1 cellular context compared by ENCODE assay signal in genomic region chr5:55498466-55498865, GRCh38.
A peak's percentile ranks its signal among the peaks of the same experiment; 100 is the strongest.
TF ChIP-seq lines count a peak whose summit lies in the region.

No MANE protein-coding gene starts in this region.

TF ChIP-seq in HepG2, 621 proteins besides CTCF, POLR2A, EP300 and RAD21 (continued from another document):
- peak; percentile 60 for TF ChIP-seq BCL6 (CRISPR knock-in tag; IDR thresholded peaks at IDR 0.05)
- no peak for TF ChIP-seq FOXP1 (IDR thresholded peaks at IDR 0.05)
- TF ChIP-seq FOXP1 (CRISPR knock-in tag; IDR thresholded peaks at IDR 0.05), result peak; percentile 41; the same call in 1 of the 2 replicates
